ENCODE assay signal across 1 cellular context in genomic region chr13:110089815-110090214, GRCh38.
TF ChIP-seq lines count a peak whose summit lies in the region.

No MANE protein-coding gene starts in this region.

TF ChIP-seq in HCT116, 20 proteins besides CTCF, POLR2A, EP300 and RAD21 (continued from another document):
- TF ChIP-seq, protein P1, sequence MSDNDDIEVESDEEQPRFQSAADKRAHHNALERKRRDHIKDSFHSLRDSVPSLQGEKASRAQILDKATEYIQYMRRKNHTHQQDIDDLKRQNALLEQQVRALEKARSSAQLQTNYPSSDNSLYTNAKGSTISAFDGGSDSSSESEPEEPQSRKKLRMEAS (IDR thresholded peaks at IDR 0.05) = no peak
- TF ChIP-seq SIN3A (IDR thresholded peaks at IDR 0.05; ENCODE audit: low read depth) = no peak
- TF ChIP-seq JUND (IDR thresholded peaks at IDR 0.05) = no peak
- no peak for TF ChIP-seq FOSL1 (IDR thresholded peaks at IDR 0.05; ENCODE audit: low read depth)
- no peak for TF ChIP-seq CEBPB (IDR thresholded peaks at IDR 0.05; ENCODE audit: low read depth)
- TF ChIP-seq, protein P2, sequence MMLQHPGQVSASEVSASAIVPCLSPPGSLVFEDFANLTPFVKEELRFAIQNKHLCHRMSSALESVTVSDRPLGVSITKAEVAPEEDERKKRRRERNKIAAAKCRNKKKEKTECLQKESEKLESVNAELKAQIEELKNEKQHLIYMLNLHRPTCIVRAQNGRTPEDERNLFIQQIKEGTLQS (IDR thresholded peaks at IDR 0.05) = no peak
- TF ChIP-seq ZBTB33 (IDR thresholded peaks at IDR 0.05; ENCODE audit: extremely low read depth, insufficient replicate concordance, low read length) = no peak
- TF ChIP-seq ELF1 (IDR thresholded peaks at IDR 0.05; ENCODE audit: borderline replicate concordance, low read depth) = no peak
- TF ChIP-seq ZNF274 (IDR thresholded peaks at IDR 0.05; ENCODE audit: low read depth, low read length) = no peak
